1 cellular context compared by ENCODE assay signal in genomic region chr1:115976062-115976899, GRCh38.
TF ChIP-seq lines count a peak whose summit lies in the region.

Gene SLC22A15 (plus strand): TSS chr1:115976513. CDS start chr1:115976628, 115 bp downstream.

TF ChIP-seq in H1, 55 proteins besides CTCF, POLR2A, EP300 and RAD21 (continued from another document):
- TF ChIP-seq MAX (IDR thresholded peaks at IDR 0.05) (no peak; the same call in none of the 2 replicates), TCF12 (IDR thresholded peaks at IDR 0.05; ENCODE audit: low read depth, low read length) (no peak), KDM1A (IDR thresholded peaks at IDR 0.05; ENCODE audit: borderline replicate concordance, low read length) (no peak), TBP (IDR thresholded peaks at IDR 0.05; ENCODE audit: low read depth, low read length) (0 out of 2 replicates have a peak, but pooled peaks have one; percentile 12), MAFK (IDR thresholded peaks at IDR 0.05; ENCODE audit: low read depth, low read length) (no peak), ATF3 (IDR thresholded peaks at IDR 0.05; ENCODE audit: insufficient read depth, low read depth, low read length) (no peak), EGR1 (IDR thresholded peaks at IDR 0.05; ENCODE audit: borderline replicate concordance, low read depth, low read length) (no peak), TAF7 (optimal IDR thresholded peaks at IDR 0.05; ENCODE audit: borderline replicate concordance, low read depth, low read length) (peak; percentile 40), CHD7 (IDR thresholded peaks at IDR 0.05; ENCODE audit: insufficient replicate concordance, low read length) (no peak), SRF (IDR thresholded peaks at IDR 0.05; ENCODE audit: low read depth, low read length) (no peak), GABPA (IDR thresholded peaks at IDR 0.05; ENCODE audit: borderline replicate concordance, insufficient read depth, low read length) (no peak), NANOG (IDR thresholded peaks at IDR 0.05; ENCODE audit: insufficient read depth, low read depth, low read length, poor library complexity, severe bottlenecking) (peak; percentile 4), POU5F1 (IDR thresholded peaks at IDR 0.05; ENCODE audit: low read depth, low read length) (no peak), CTBP2 (IDR thresholded peaks at IDR 0.05; ENCODE audit: borderline replicate concordance, insufficient read depth, insufficient read length, low read length) (no peak), ATF2 (IDR thresholded peaks at IDR 0.05; ENCODE audit: low read length) (no peak), SIX5 (IDR thresholded peaks at IDR 0.05; ENCODE audit: low read depth, low read length) (no peak), TEAD4 (IDR thresholded peaks at IDR 0.05; ENCODE audit: low read depth, low read length) (no peak), BACH1 (IDR thresholded peaks at IDR 0.05; ENCODE audit: low read length) (no peak), RNF2 (IDR thresholded peaks at IDR 0.05; ENCODE audit: borderline replicate concordance, low read depth, low read length, missing control alignments, poor library complexity, severe bottlenecking) (no peak), SP1 (IDR thresholded peaks at IDR 0.05; ENCODE audit: low read depth, low read length) (no peak), HDAC2 (IDR thresholded peaks at IDR 0.05; ENCODE audit: borderline replicate concordance in 1 of 2, low read depth in 2 of 2, low read length in 2 of 2) (no peak), HDAC6 (IDR thresholded peaks at IDR 0.05; ENCODE audit: low read depth, low read length) (no peak), CBX5 (IDR thresholded peaks at IDR 0.05; ENCODE audit: low read depth, low read length) (no peak), CBX8 (IDR thresholded peaks at IDR 0.05; ENCODE audit: borderline replicate concordance, low read depth, low read length) (no peak), FOSL1 (IDR thresholded peaks at IDR 0.05; ENCODE audit: insufficient read depth, low read depth, low read length) (no peak), RBBP5 (IDR thresholded peaks at IDR 0.05; ENCODE audit: borderline replicate concordance, low read depth, low read length) (0 out of 2 replicates have a peak, but pooled peaks have one; percentile 7), SAP30 (IDR thresholded peaks at IDR 0.05; ENCODE audit: insufficient read depth, insufficient replicate concordance, low read length) (no peak), ASH2L (IDR thresholded peaks at IDR 0.05; ENCODE audit: low read length) (peak; percentile 31), KDM5A (IDR thresholded peaks at IDR 0.05; ENCODE audit: low read length) (no peak), USF2 (IDR thresholded peaks at IDR 0.05; ENCODE audit: low read length) (no peak), NRF1 (IDR thresholded peaks at IDR 0.05; ENCODE audit: low read depth, low read length) (no peak), SP2 (IDR thresholded peaks at IDR 0.05; ENCODE audit: low read length) (no peak), SIRT6 (IDR thresholded peaks at IDR 0.05; ENCODE audit: low read length) (no peak), JUN (IDR thresholded peaks at IDR 0.05; ENCODE audit: low read depth, low read length) (no peak), GTF2F1 (IDR thresholded peaks at IDR 0.05; ENCODE audit: borderline replicate concordance, low read depth, low read length) (no peak)
